Comparison of ENCODE assay signal across 1 cellular context in the genomic region with DNA sequence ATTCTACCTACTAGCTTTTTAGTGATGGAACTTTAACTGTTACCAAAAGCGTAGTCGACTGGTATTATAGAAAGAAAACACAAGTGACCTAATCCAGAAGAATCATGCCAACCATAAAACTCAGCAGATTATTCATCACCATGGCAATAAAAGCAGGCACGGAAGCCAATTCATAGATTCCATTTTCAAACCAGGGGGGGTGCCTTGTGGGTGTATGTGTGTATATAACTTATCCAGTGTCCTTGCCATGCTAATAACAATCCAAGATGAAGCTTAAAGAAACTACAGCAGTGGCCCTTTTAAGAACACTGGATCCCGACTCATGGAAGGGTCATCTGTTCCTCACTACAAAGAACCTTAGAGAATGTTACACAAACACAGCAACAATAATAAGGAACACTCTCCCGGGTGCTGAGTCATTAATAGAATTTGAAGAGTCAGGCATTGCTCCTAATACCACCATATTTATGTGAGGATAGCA.
TF ChIP-seq lines count a peak whose summit lies in the region.

No MANE protein-coding gene starts in this region.

TF ChIP-seq in IMR-90, 13 proteins besides CTCF, POLR2A, EP300 and RAD21 (continued from another document):
- no peak for TF ChIP-seq BHLHE40 (IDR thresholded peaks at IDR 0.05; ENCODE audit: low read depth, low read length)
